15 cellular contexts compared by ENCODE assay signal in genomic region chr1:945910-946565, GRCh38. TPM values are rescaled to one million over a fixed set of nuclear protein-coding genes. Genes with fewer than 3 reads are reported as not detected.
DNase-seq lines count a peak whose midpoint lies in the region; ATAC-seq and TF ChIP-seq lines count a peak whose summit lies in the region.
"Had no signal": no experiment of that assay in that cellular context is flagged by ENCODE, and none has a peak within 500 bp of the region (broad histone marks: within the 10 kb centered on the region; RNA-seq: fewer than 3 reads in every experiment).

No MANE protein-coding gene starts in this region.

- peaks cover 3% of the 10 kb centered on the region for H3K27me3 Mint-ChIP-seq in Caco-2 (ENCODE audit: insufficient read depth, unreplicated experiment)

- peaks cover 13% of the 10 kb centered on the region for H3K4me1 ChIP-seq in Caco-2

- peak overlapping the region; percentile 89 for H3K27ac ChIP-seq in 22Rv1
- peak overlapping the region; percentile 91 for H3K27ac ChIP-seq in WERI-Rb-1
- H3K27ac ChIP-seq: Peyer's patch had no signal

- peaks cover 42% of the 10 kb centered on the region for H3K36me3 Mint-ChIP-seq in Caco-2 (ENCODE audit: insufficient read depth, unreplicated experiment)

- ATAC-seq in HG03045 (IDR thresholded peaks at IDR 0.05; ENCODE audit: unreplicated experiment) (no peak), Right ventricle myocardium superior (ENCODE audit: poor library complexity) (no peak)
- ATAC-seq: CD8-positive, alpha-beta T cell had no signal

- BruUV-seq in Caco-2 (replicated peaks; lab: Mats Ljungman, UMichigan): no TSS peak

- TF ChIP-seq CTCF in 22Rv1 (IDR thresholded peaks at IDR 0.05): no peak
- TF ChIP-seq CTCF in Caco-2 (IDR thresholded peaks at IDR 0.05; ENCODE audit: insufficient read depth in 1 of 2, low read depth in 1 of 2, low read length in 1 of 2, severe bottlenecking in 1 of 2, unreplicated experiment in 1 of 2): no peak
- TF ChIP-seq CTCF in WERI-Rb-1 (IDR thresholded peaks at IDR 0.05; ENCODE audit: low read depth, low read length): no peak

- H3K36me3 ChIP-seq in Caco-2 (ENCODE audit: control insufficient read depth, insufficient read depth, low read length): no peaks in the 10 kb centered on the region; the same call in none of the 2 replicates
- peaks cover 69% of the 10 kb centered on the region for H3K36me3 ChIP-seq in WERI-Rb-1

- H3K27ac Mint-ChIP-seq in Caco-2 (ENCODE audit: unreplicated experiment): peak overlapping the region; percentile 85
- H3K27ac Mint-ChIP-seq: CD8-positive, alpha-beta T cell had no signal

- POLR2A ChIA-PET in Caco-2 (lab: Charles Lee): no interaction called here

- intact Hi-C loops in Caco-2 (cut with micrococcal nuclease; ENCODE audit: unreplicated experiment) (no loop called here), Right ventricle myocardium superior (cut with DNase I) (no loop called here)

- no peaks in the 10 kb centered on the region for H3K9me3 Mint-ChIP-seq in Caco-2 (ENCODE audit: unreplicated experiment)
- H3K9me3 Mint-ChIP-seq: CD8-positive, alpha-beta T cell had no signal

- H3K4me1 Mint-ChIP-seq in Caco-2 (ENCODE audit: low read depth, unreplicated experiment): no peaks in the 10 kb centered on the region

- H3K4me3 ChIP-seq in Caco-2 (ENCODE audit: low read depth, low read length) (no peak overlapping the region), WERI-Rb-1 (ENCODE audit: low read depth, low read length) (no peak overlapping the region)
- H3K4me3 ChIP-seq: Peyer's patch had no signal

- CTCF ChIA-PET in Caco-2 (lab: Charles Lee): no interaction called here

- H3K4me3 Mint-ChIP-seq in Caco-2 (ENCODE audit: unreplicated experiment): no peak overlapping the region
- H3K4me3 Mint-ChIP-seq: CD8-positive, alpha-beta T cell had no signal

- H3K9me3 ChIP-seq in Caco-2 (no peaks in the 10 kb centered on the region), WERI-Rb-1 (ENCODE audit: severe bottlenecking) (no peaks in the 10 kb centered on the region)
- H3K9me3 ChIP-seq: Peyer's patch had no signal

- H3K27me3 ChIP-seq in Caco-2 (replicated peaks; ENCODE audit: control insufficient read depth, insufficient read depth, low read length) (no peaks in the 10 kb centered on the region), WERI-Rb-1 (ENCODE audit: insufficient read depth, low read depth, severe bottlenecking) (no peaks in the 10 kb centered on the region)

- no peak for DNase-seq in Caco-2
- no peak for DNase-seq in WERI-Rb-1
- no peak for DNase-seq in activated CD4-positive, alpha-beta T cell treated with anti-CD3 and anti-CD28 coated beads for 4 hours
- no peak for DNase-seq in Right ventricle myocardium superior
- DNase-seq: ACHN; CD8-positive, alpha-beta T cell; Karpas-422; NCI-H187 treated with DMSO at 0.1 percent for 48 hours; NCI-H2171; NCI-H82; Peyer's patch; SHP77 treated with DMSO at 0.1 percent for 48 hours had no signal

RNA-seq across cellular contexts. Expression of gene NOC2L, which starts 13.0 kb away (rescaled TPM):
- total RNA-seq in Caco-2 (2022) (93.4 and 94.1 TPM in 2 replicates), Right ventricle myocardium superior (42.8 TPM)

RNA-seq across cellular contexts. Expression of gene KLHL17, which starts 14.3 kb away (rescaled TPM):
- total RNA-seq in Caco-2 (2022) (33.1 and 34.4 TPM in 2 replicates), Right ventricle myocardium superior (5.6 TPM)

RNA-seq across cellular contexts. Expression of gene PLEKHN1, which starts 20.2 kb away (rescaled TPM):
- total RNA-seq in Caco-2 (2022) (3.1 and 4.0 TPM in 2 replicates), Right ventricle myocardium superior (not detected)

RNA-seq across cellular contexts. Expression of gene SAMD11, which starts 22.3 kb away (rescaled TPM):
- total RNA-seq in Caco-2 (2022): 0.54 and 0.63 TPM in 2 replicates
- total RNA-seq in Right ventricle myocardium superior: 1.5 TPM
- total RNA-seq: CD8-positive, alpha-beta T cell had no signal

RNA-seq across cellular contexts. Expression of gene PERM1, which starts 35.9 kb away (rescaled TPM):
- 0.18 and 0.65 TPM in 2 replicates for total RNA-seq in Caco-2 (2022)
- 170 TPM for total RNA-seq in Right ventricle myocardium superior
- total RNA-seq: NCI-H460 had no signal
